1 cellular context compared by ENCODE assay signal in the genomic region with DNA sequence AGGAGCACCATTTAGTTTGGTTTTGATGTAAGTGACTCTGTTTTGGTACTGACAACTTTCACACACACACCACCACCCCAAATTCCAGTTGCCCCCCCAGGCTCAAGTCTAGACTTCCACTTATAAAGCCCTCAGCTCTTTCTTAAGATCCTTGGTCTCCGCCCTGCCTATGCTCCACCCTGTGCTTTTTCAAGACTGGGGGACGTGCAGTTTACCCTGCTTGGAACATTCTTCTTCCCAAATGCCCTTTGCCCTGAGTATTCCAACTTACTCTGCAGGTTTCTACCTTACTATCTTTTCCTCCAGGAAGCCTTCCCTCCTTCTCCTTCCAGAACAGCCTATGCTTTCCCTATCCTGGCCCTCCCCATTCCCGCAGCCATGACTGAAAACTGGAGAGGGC.
TF ChIP-seq lines count a peak whose summit lies in the region.

No MANE protein-coding gene starts in this region.

TF ChIP-seq in GM23338, 12 proteins besides CTCF, POLR2A, EP300 and RAD21 (continued from another document):
- no peak for TF ChIP-seq NANOG (IDR thresholded peaks at IDR 0.05; ENCODE audit: borderline replicate concordance)
- TF ChIP-seq, protein P1, sequence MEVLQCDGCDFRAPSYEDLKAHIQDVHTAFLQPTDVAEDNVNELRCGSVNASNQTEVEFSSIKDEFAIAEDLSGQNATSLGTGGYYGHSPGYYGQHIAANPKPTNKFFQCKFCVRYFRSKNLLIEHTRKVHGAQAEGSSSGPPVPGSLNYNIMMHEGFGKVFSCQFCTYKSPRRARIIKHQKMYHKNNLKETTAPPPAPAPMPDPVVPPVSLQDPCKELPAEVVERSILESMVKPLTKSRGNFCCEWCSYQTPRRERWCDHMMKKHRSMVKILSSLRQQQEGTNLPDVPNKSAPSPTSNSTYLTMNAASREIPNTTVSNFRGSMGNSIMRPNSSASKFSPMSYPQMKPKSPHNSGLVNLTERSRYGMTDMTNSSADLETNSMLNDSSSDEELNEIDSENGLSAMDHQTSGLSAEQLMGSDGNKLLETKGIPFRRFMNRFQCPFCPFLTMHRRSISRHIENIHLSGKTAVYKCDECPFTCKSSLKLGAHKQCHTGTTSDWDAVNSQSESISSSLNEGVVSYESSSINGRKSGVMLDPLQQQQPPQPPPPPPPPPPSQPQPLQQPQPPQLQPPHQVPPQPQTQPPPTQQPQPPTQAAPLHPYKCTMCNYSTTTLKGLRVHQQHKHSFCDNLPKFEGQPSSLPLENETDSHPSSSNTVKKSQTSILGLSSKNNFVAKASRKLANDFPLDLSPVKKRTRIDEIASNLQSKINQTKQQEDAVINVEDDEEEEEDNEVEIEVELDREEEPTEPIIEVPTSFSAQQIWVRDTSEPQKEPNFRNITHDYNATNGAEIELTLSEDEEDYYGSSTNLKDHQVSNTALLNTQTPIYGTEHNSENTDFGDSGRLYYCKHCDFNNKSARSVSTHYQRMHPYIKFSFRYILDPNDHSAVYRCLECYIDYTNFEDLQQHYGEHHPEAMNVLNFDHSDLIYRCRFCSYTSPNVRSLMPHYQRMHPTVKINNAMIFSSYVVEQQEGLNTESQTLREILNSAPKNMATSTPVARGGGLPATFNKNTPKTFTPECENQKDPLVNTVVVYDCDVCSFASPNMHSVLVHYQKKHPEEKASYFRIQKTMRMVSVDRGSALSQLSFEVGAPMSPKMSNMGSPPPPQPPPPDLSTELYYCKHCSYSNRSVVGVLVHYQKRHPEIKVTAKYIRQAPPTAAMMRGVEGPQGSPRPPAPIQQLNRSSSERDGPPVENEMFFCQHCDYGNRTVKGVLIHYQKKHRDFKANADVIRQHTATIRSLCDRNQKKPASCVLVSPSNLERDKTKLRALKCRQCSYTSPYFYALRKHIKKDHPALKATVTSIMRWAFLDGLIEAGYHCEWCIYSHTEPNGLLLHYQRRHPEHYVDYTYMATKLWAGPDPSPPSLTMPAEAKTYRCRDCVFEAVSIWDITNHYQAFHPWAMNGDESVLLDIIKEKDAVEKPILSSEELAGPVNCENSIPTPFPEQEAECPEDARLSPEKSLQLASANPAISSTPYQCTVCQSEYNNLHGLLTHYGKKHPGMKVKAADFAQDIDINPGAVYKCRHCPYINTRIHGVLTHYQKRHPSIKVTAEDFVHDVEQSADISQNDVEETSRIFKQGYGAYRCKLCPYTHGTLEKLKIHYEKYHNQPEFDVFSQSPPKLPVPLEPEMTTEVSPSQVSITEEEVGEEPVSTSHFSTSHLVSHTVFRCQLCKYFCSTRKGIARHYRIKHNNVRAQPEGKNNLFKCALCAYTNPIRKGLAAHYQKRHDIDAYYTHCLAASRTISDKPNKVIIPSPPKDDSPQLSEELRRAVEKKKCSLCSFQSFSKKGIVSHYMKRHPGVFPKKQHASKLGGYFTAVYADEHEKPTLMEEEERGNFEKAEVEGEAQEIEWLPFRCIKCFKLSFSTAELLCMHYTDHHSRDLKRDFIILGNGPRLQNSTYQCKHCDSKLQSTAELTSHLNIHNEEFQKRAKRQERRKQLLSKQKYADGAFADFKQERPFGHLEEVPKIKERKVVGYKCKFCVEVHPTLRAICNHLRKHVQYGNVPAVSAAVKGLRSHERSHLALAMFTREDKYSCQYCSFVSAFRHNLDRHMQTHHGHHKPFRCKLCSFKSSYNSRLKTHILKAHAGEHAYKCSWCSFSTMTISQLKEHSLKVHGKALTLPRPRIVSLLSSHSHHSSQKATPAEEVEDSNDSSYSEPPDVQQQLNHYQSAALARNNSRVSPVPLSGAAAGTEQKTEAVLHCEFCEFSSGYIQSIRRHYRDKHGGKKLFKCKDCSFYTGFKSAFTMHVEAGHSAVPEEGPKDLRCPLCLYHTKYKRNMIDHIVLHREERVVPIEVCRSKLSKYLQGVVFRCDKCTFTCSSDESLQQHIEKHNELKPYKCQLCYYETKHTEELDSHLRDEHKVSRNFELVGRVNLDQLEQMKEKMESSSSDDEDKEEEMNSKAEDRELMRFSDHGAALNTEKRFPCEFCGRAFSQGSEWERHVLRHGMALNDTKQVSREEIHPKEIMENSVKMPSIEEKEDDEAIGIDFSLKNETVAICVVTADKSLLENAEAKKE (CRISPR knock-in tag; IDR thresholded peaks at IDR 0.05) = no peak
- TF ChIP-seq JUNB (IDR thresholded peaks at IDR 0.05; ENCODE audit: unreplicated experiment) = no peak
- TF ChIP-seq POLR2AphosphoS5 (IDR thresholded peaks at IDR 0.05; ENCODE audit: low read depth) = no peak
- TF ChIP-seq, protein P2, sequence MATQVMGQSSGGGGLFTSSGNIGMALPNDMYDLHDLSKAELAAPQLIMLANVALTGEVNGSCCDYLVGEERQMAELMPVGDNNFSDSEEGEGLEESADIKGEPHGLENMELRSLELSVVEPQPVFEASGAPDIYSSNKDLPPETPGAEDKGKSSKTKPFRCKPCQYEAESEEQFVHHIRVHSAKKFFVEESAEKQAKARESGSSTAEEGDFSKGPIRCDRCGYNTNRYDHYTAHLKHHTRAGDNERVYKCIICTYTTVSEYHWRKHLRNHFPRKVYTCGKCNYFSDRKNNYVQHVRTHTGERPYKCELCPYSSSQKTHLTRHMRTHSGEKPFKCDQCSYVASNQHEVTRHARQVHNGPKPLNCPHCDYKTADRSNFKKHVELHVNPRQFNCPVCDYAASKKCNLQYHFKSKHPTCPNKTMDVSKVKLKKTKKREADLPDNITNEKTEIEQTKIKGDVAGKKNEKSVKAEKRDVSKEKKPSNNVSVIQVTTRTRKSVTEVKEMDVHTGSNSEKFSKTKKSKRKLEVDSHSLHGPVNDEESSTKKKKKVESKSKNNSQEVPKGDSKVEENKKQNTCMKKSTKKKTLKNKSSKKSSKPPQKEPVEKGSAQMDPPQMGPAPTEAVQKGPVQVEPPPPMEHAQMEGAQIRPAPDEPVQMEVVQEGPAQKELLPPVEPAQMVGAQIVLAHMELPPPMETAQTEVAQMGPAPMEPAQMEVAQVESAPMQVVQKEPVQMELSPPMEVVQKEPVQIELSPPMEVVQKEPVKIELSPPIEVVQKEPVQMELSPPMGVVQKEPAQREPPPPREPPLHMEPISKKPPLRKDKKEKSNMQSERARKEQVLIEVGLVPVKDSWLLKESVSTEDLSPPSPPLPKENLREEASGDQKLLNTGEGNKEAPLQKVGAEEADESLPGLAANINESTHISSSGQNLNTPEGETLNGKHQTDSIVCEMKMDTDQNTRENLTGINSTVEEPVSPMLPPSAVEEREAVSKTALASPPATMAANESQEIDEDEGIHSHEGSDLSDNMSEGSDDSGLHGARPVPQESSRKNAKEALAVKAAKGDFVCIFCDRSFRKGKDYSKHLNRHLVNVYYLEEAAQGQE (IDR thresholded peaks at IDR 0.05; ENCODE audit: unreplicated experiment) = no peak
- TF ChIP-seq ZNF114 (CRISPR knock-in tag; IDR thresholded peaks at IDR 0.05) = no peak
- TF ChIP-seq EZH2phosphoT487 (IDR thresholded peaks at IDR 0.05; ENCODE audit: unreplicated experiment) = no peak
- no peak for TF ChIP-seq CREB1 (CRISPR knock-in tag; IDR thresholded peaks at IDR 0.05; ENCODE audit: low read depth)
- TF ChIP-seq, protein P3, sequence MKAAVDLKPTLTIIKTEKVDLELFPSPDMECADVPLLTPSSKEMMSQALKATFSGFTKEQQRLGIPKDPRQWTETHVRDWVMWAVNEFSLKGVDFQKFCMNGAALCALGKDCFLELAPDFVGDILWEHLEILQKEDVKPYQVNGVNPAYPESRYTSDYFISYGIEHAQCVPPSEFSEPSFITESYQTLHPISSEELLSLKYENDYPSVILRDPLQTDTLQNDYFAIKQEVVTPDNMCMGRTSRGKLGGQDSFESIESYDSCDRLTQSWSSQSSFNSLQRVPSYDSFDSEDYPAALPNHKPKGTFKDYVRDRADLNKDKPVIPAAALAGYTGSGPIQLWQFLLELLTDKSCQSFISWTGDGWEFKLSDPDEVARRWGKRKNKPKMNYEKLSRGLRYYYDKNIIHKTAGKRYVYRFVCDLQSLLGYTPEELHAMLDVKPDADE (IDR thresholded peaks at IDR 0.05) = no peak
- no peak for TF ChIP-seq STAT1 (IDR thresholded peaks at IDR 0.05; ENCODE audit: unreplicated experiment)
TF ChIP-seq in GM23338: peak in this region for 0.
